In the genomic region with DNA sequence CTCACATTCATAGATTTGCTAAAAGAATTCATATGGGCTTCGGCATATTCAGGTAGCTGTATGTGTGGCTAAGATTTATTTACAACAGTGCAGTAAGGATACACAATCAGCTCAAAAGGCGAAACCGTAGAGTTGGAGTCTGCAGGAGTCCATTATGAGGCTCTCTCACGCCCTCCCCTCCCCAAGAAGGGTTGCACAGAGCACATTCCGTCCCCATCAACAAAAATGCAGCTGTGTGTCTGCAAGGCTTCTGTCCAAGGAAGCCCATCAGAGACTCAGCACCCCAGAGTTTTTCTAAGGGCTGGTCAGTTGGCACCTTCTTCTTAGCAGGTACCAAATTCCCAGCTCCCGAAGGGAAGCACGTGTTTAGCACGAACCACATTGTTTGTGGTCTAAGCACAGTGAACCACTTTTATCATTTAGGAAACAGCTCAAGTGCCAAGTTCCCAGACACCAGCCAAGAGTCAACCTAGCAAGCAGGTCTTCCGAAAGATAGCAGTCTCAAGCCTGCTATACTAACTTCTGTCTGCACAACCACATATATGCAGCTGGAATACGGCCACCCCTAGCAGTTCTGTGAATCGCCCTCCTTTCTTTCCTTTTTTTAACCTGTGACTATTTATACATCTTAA, we compare ENCODE assay signal across 1 cellular context.
TF ChIP-seq lines count a peak whose summit lies in the region.

No MANE protein-coding gene starts in this region.

TF ChIP-seq in K562, 482 proteins besides CTCF, POLR2A, EP300 and RAD21 (continued from another document and continues in another):
- peak; percentile 89 for TF ChIP-seq MGA (IDR thresholded peaks at IDR 0.05)
- TF ChIP-seq NR1H2 (CRISPR knock-in tag; IDR thresholded peaks at IDR 0.05): no peak
- peak in 1 of 2 experiments; percentile 34 for TF ChIP-seq E2F6 (IDR thresholded peaks at IDR 0.05; ENCODE audit: borderline replicate concordance in 1 of 2, extremely low read depth in 1 of 2, insufficient read depth in 1 of 2, insufficient read length in 1 of 2, low read depth in 1 of 2, low read length in 1 of 2, poor library complexity in 1 of 2, severe bottlenecking in 1 of 2)
- no peak for TF ChIP-seq ZNF318 (IDR thresholded peaks at IDR 0.05; ENCODE audit: borderline replicate concordance in 1 of 2, low read depth in 1 of 2)
- TF ChIP-seq ZNF316 (IDR thresholded peaks at IDR 0.05): no peak
- TF ChIP-seq SLC30A9 (CRISPR knock-in tag; IDR thresholded peaks at IDR 0.05): no peak
- TF ChIP-seq ZNF583 (CRISPR knock-in tag; IDR thresholded peaks at IDR 0.05): 0 out of 2 replicates have a peak, but pooled peaks have one; percentile 40
- TF ChIP-seq, protein P1, sequence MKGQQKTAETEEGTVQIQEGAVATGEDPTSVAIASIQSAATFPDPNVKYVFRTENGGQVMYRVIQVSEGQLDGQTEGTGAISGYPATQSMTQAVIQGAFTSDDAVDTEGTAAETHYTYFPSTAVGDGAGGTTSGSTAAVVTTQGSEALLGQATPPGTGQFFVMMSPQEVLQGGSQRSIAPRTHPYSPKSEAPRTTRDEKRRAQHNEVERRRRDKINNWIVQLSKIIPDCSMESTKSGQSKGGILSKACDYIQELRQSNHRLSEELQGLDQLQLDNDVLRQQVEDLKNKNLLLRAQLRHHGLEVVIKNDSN (CRISPR knock-in tag; IDR thresholded peaks at IDR 0.05): no peak
- TF ChIP-seq ZBTB8A (IDR thresholded peaks at IDR 0.05; ENCODE audit: partially characterized antibody): no peak
- TF ChIP-seq, protein P2, sequence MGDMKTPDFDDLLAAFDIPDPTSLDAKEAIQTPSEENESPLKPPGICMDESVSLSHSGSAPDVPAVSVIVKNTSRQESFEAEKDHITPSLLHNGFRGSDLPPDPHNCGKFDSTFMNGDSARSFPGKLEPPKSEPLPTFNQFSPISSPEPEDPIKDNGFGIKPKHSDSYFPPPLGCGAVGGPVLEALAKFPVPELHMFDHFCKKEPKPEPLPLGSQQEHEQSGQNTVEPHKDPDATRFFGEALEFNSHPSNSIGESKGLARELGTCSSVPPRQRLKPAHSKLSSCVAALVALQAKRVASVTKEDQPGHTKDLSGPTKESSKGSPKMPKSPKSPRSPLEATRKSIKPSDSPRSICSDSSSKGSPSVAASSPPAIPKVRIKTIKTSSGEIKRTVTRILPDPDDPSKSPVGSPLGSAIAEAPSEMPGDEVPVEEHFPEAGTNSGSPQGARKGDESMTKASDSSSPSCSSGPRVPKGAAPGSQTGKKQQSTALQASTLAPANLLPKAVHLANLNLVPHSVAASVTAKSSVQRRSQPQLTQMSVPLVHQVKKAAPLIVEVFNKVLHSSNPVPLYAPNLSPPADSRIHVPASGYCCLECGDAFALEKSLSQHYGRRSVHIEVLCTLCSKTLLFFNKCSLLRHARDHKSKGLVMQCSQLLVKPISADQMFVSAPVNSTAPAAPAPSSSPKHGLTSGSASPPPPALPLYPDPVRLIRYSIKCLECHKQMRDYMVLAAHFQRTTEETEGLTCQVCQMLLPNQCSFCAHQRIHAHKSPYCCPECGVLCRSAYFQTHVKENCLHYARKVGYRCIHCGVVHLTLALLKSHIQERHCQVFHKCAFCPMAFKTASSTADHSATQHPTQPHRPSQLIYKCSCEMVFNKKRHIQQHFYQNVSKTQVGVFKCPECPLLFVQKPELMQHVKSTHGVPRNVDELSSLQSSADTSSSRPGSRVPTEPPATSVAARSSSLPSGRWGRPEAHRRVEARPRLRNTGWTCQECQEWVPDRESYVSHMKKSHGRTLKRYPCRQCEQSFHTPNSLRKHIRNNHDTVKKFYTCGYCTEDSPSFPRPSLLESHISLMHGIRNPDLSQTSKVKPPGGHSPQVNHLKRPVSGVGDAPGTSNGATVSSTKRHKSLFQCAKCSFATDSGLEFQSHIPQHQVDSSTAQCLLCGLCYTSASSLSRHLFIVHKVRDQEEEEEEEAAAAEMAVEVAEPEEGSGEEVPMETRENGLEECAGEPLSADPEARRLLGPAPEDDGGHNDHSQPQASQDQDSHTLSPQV (IDR thresholded peaks at IDR 0.05): peak; percentile 74
- TF ChIP-seq, protein P3, sequence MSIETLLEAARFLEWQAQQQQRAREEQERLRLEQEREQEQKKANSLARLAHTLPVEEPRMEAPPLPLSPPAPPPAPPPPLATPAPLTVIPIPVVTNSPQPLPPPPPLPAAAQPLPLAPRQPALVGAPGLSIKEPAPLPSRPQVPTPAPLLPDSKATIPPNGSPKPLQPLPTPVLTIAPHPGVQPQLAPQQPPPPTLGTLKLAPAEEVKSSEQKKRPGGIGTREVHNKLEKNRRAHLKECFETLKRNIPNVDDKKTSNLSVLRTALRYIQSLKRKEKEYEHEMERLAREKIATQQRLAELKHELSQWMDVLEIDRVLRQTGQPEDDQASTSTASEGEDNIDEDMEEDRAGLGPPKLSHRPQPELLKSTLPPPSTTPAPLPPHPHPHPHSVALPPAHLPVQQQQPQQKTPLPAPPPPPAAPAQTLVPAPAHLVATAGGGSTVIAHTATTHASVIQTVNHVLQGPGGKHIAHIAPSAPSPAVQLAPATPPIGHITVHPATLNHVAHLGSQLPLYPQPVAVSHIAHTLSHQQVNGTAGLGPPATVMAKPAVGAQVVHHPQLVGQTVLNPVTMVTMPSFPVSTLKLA (conservative IDR thresholded peaks at IDR 0.05): 0 out of 4 replicates have a peak, but pooled peaks of 1 of the 2 experiments have one; percentile 35
- TF ChIP-seq CHD2 (IDR thresholded peaks at IDR 0.05; ENCODE audit: low read depth, low read length): no peak
- TF ChIP-seq NFRKB (IDR thresholded peaks at IDR 0.05; ENCODE audit: low read depth): no peak
- TF ChIP-seq ZFX (CRISPR knock-in tag; IDR thresholded peaks at IDR 0.05): no peak
- TF ChIP-seq THRAP3 (IDR thresholded peaks at IDR 0.05; ENCODE audit: borderline replicate concordance): no peak
